In genomic region chr15:72220678-72221077, GRCh38 we compare ENCODE assay signal across 17 cellular contexts. TPM values are rescaled to one million over a fixed set of nuclear protein-coding genes. Genes with fewer than 3 reads are reported as not detected.
DNase-seq lines count a peak whose midpoint lies in the region; ATAC-seq, FAIRE-seq and TF ChIP-seq lines count a peak whose summit lies in the region.
"Had no signal": no experiment of that assay in that cellular context is flagged by ENCODE, and none has a peak within 500 bp of the region (broad histone marks: within the 10 kb centered on the region; RNA-seq: fewer than 3 reads in every experiment).

No MANE protein-coding gene starts in this region.

- TF ChIP-seq CTCF in heart right ventricle (IDR thresholded peaks at IDR 0.05) (no peak), heart left ventricle (IDR thresholded peaks at IDR 0.05) (no peak), keratinocyte (optimal IDR thresholded peaks at IDR 0.05 in 1 of 3, IDR thresholded peaks at IDR 0.05 in 1 of 3, conservative IDR thresholded peaks at IDR 0.05 in 1 of 3; ENCODE audit: extremely low read depth in 1 of 3, insufficient read depth in 2 of 3, low read length in 3 of 3) (no peak), suprapubic skin (IDR thresholded peaks at IDR 0.05) (no peak), stomach (IDR thresholded peaks at IDR 0.05) (no peak)

- peaks cover 11 to 72% (median 48%) of the 10 kb centered on the region in 9 donors for H3K4me1 ChIP-seq in heart right ventricle
- peaks cover 0 to 63% (median 44%) of the 10 kb centered on the region in 12 donors for H3K4me1 ChIP-seq in heart left ventricle
- peaks cover 40% of the 10 kb centered on the region for H3K4me1 ChIP-seq in keratinocyte (ENCODE audit: control insufficient read depth, extremely low read depth, insufficient read depth, low read length)
- H3K4me1 ChIP-seq in suprapubic skin: peaks cover 47% of the 10 kb centered on the region
- H3K4me1 ChIP-seq in stomach: peaks cover 14 to 61% (median 27%) of the 10 kb centered on the region in 4 donors

- H3K27ac ChIP-seq in heart right ventricle (peak overlapping the region in 6 of 10 donors; percentile 6 to 45 (median 17)), heart left ventricle (peak overlapping the region in 6 of 12 donors; percentile 10 to 65 (median 14)), SK-N-MC (no peak overlapping the region), keratinocyte (ENCODE audit: control insufficient read depth, insufficient read depth, low read length) (peak overlapping the region; percentile 25), suprapubic skin (peak overlapping the region; percentile 14), caudate nucleus (ENCODE audit: low read depth, low read length) (no peak overlapping the region), stomach (no peak overlapping the region)
- H3K27ac ChIP-seq: ascending aorta, left ventricle myocardium inferior, ovary had no signal

- TF ChIP-seq POLR2A in heart left ventricle (IDR thresholded peaks at IDR 0.05) (no peak), suprapubic skin (IDR thresholded peaks at IDR 0.05) (no peak), stomach (IDR thresholded peaks at IDR 0.05) (no peak)

- intact Hi-C loops in heart right ventricle (cut with DNase I): no loop called here
- intact Hi-C loops in heart left ventricle (cut with DNase I): no loop called here
- intact Hi-C loops in stomach (cut with DNase I; ENCODE audit: low total_unique reads): no loop called here

- H3K4me2 ChIP-seq in keratinocyte (ENCODE audit: control insufficient read depth, extremely low read depth, insufficient read depth, low read depth, low read length): no peak overlapping the region

- TF ChIP-seq EP300 in suprapubic skin (IDR thresholded peaks at IDR 0.05): no peak
- no peak for TF ChIP-seq EP300 in stomach (IDR thresholded peaks at IDR 0.05)

- H3K79me2 ChIP-seq in keratinocyte (ENCODE audit: control insufficient read depth, insufficient read depth, low read length): peaks cover 90% of the 10 kb centered on the region

- H3K36me3 ChIP-seq in heart right ventricle (peaks cover 0 to 99% (median 32%) of the 10 kb centered on the region in 9 donors), heart left ventricle (peaks cover 0 to 74% (median 44%) of the 10 kb centered on the region in 9 donors), SK-N-MC (ENCODE audit: insufficient read depth, low read length) (peaks cover 82% of the 10 kb centered on the region), keratinocyte (ENCODE audit: control insufficient read depth in 2 of 2, extremely low read depth in 1 of 2, insufficient read depth in 2 of 2, low read length in 2 of 2) (peaks cover 43 to 73% of the 10 kb centered on the region in 2 experiments), suprapubic skin (peaks cover 37% of the 10 kb centered on the region), stomach (peaks cover 30 to 68% (median 54%) of the 10 kb centered on the region in 4 donors)
- H3K36me3 ChIP-seq: ovary had no signal

- dilution Hi-C loops in keratinocyte (cut with MboI; ENCODE audit: extremely low pct_ligation_motif_present, low sequenced_read_pairs): no loop called here

- H3K27me3 ChIP-seq in heart right ventricle (no peaks in the 10 kb centered on the region), heart left ventricle (no peaks in the 10 kb centered on the region), keratinocyte (ENCODE audit: control insufficient read depth, extremely low read depth, insufficient read depth, low read length) (no peaks in the 10 kb centered on the region), suprapubic skin (no peaks in the 10 kb centered on the region), stomach (no peaks in the 10 kb centered on the region)
- H3K27me3 ChIP-seq: ascending aorta, ovary had no signal

- ATAC-seq in heart right ventricle (peak in 3 of 8 donors; percentile 22 to 38 (median 28)), heart left ventricle (no peak)

- H3K4me3 ChIP-seq in heart right ventricle (no peak overlapping the region), heart left ventricle (no peak overlapping the region), SK-N-MC (no peak overlapping the region), keratinocyte (ENCODE audit: control insufficient read depth in 2 of 3, extremely low read depth in 1 of 3, insufficient read depth in 2 of 3, low read depth in 1 of 3, low read length in 3 of 3) (no peak overlapping the region), suprapubic skin (no peak overlapping the region), stomach (no peak overlapping the region)
- H3K4me3 ChIP-seq: ascending aorta, left ventricle myocardium inferior, ovary had no signal

- no peaks in the 10 kb centered on the region for H3K9me3 ChIP-seq in heart right ventricle
- no peaks in the 10 kb centered on the region for H3K9me3 ChIP-seq in heart left ventricle
- H3K9me3 ChIP-seq in SK-N-MC (ENCODE audit: low read depth, low read length): no peaks in the 10 kb centered on the region
- no peaks in the 10 kb centered on the region for H3K9me3 ChIP-seq in keratinocyte (ENCODE audit: control insufficient read depth, low read depth, low read length)
- H3K9me3 ChIP-seq in suprapubic skin: no peaks in the 10 kb centered on the region
- H3K9me3 ChIP-seq in stomach: no peaks in the 10 kb centered on the region
- H3K9me3 ChIP-seq: ascending aorta, left ventricle myocardium inferior, ovary had no signal

- no peak overlapping the region for H2AFZ ChIP-seq in keratinocyte (ENCODE audit: control insufficient read depth, low read length)

- no peaks in the 10 kb centered on the region for H3K9me1 ChIP-seq in keratinocyte (ENCODE audit: control insufficient read depth, extremely low read depth, insufficient read depth, low read length)

- FAIRE-seq in keratinocyte (lab: Jason Lieb, UNC): no peak
- FAIRE-seq in urothelium cell line (lab: Jason Lieb, UNC): no peak
- FAIRE-seq: G401.6 had no signal

- no peak for DNase-seq in heart right ventricle
- DNase-seq in heart left ventricle: no peak
- DNase-seq in SK-N-MC (ENCODE audit: low read depth, low spot score): no peak
- no peak for DNase-seq in keratinocyte (ENCODE audit: low read depth, low spot score)
- no peak for DNase-seq in suprapubic skin (ENCODE audit: low spot score in 2 of 2)
- no peak for DNase-seq in caudate nucleus (lab: John Stamatoyannopoulos, UW)
- DNase-seq in urothelium cell line (ENCODE audit: low spot score): no peak
- DNase-seq in stomach: no peak
- DNase-seq: activated CD8-positive, alpha-beta memory T cell treated with anti-CD3 and anti-CD28 coated beads, Interleukin-2, amount 50 U/mL, for 4 hours; effector CD8-positive, alpha-beta T cell; glutamatergic neuron; HCEC 1CT; left ventricle myocardium inferior; ovary had no signal

- 27 to 51% methylated on average over 1 of the region's 1 CpG for WGBS in heart right ventricle, 2 donors
- WGBS in heart left ventricle, 4 donors: 38 to 60% (median 49%) methylated on average over 1 of the region's 1 CpG
- 78% methylated on average over 1 of the region's 1 CpG for WGBS in suprapubic skin
- WGBS in stomach, 5 donors: 39 to 72% (median 62%) methylated on average over 1 of the region's 1 CpG

- peaks cover 58% of the 10 kb centered on the region for H4K20me1 ChIP-seq in keratinocyte (ENCODE audit: control insufficient read depth, extremely low read depth, insufficient read depth, low read length)

- H3K9ac ChIP-seq in SK-N-MC (ENCODE audit: insufficient read length) (peak overlapping the region; percentile 38), keratinocyte (ENCODE audit: control insufficient read depth, extremely low read depth, insufficient read depth, low read length) (no peak overlapping the region)

RNA-seq across cellular contexts. Expression of gene PKM, which starts 10.3 kb away (rescaled TPM):
- total RNA-seq in heart right ventricle: 1,000 to 10,000 TPM in 6 of 10 donors, 100 to 1,000 TPM in 4; 851 to 1,508 (median 1,153) TPM
- polyA plus RNA-seq in heart right ventricle: 100 to 1,000 TPM; 549 to 755 TPM
- 1,000 to 10,000 TPM in 4 of 9 donors, 100 to 1,000 TPM in 5; 648 to 1,279 (median 923) TPM for total RNA-seq in heart left ventricle
- 100 to 1,000 TPM; 602 to 887 TPM for polyA plus RNA-seq in heart left ventricle
- 3,138 to 3,414 TPM (median 3,352 TPM) in 3 replicates for polyA plus RNA-seq in keratinocyte
- polyA plus RNA-seq in keratinocyte (2011; ENCODE audit: low read depth): 1,668 TPM
- 2,535 and 3,357 TPM in 2 replicates for polyA plus RNA-seq in keratinocyte (2011; cell fraction: cytosol; rRNA removed)
- 3,051 and 3,212 TPM in 2 replicates for polyA plus RNA-seq in keratinocyte (2011; cell fraction: nucleus; rRNA removed)
- 1,288 and 3,147 TPM in 2 replicates for polyA plus RNA-seq in keratinocyte (2012; ENCODE audit: low replicate concordance)
- polyA minus RNA-seq in keratinocyte: 3,399 to 4,327 TPM (median 3,658 TPM) in 3 replicates
- 3,179 TPM for polyA minus RNA-seq in keratinocyte (2011; cell fraction: cytosol; rRNA and poly(A)+ RNA removed)
- polyA minus RNA-seq in keratinocyte (2011; cell fraction: nucleus; rRNA and poly(A)+ RNA removed): 1,903 and 2,240 TPM in 2 replicates
- 100 to 1,000 TPM; 294 to 522 (median 411) TPM for total RNA-seq in suprapubic skin
- 100 to 1,000 TPM in 4 of 5 donors, 10 to 100 TPM in 1; 79.9 to 452 (median 274) TPM for total RNA-seq in stomach
- 100 to 1,000 TPM; 150 to 332 (median 271) TPM for polyA plus RNA-seq in stomach

RNA-seq across cellular contexts. Expression of gene GRAMD2A, which starts 23.1 kb away (rescaled TPM):
- total RNA-seq in heart right ventricle (under 1 TPM in 1 of 10 donors, not detected in 9; 0.20 TPM), heart left ventricle (under 1 TPM in 1 of 9 donors, not detected in 8; 0.45 TPM), suprapubic skin (10 to 100 TPM in 2 of 4 donors, 1 to 10 TPM in 2; 3.6 to 13.1 (median 9.0) TPM), stomach (under 1 TPM in 2 of 5 donors, not detected in 3; 0.29 to 0.92 TPM)
- polyA plus RNA-seq in heart right ventricle (under 1 TPM in 1 of 2 donors, not detected in 1; 0.06 TPM), heart left ventricle (under 1 TPM in 1 of 2 donors, not detected in 1; 0.03 TPM), keratinocyte (2.5 to 7.8 TPM (median 5.7 TPM) in 3 replicates), stomach (under 1 TPM in 2 of 3 donors, not detected in 1; 0.37 to 0.80 TPM)
- polyA plus RNA-seq in keratinocyte (2011; ENCODE audit: low read depth): 2.1 TPM
- 4.8 and 5.3 TPM in 2 replicates for polyA plus RNA-seq in keratinocyte (2011; cell fraction: cytosol; rRNA removed)
- polyA plus RNA-seq in keratinocyte (2011; cell fraction: nucleus; rRNA removed): 10.8 and 11.8 TPM in 2 replicates
- polyA plus RNA-seq in keratinocyte (2012; ENCODE audit: low replicate concordance): 1.9 and 5.2 TPM in 2 replicates
- polyA minus RNA-seq in keratinocyte: 2.4 to 11.3 TPM (median 6.0 TPM) in 3 replicates
- polyA minus RNA-seq in keratinocyte (2011; cell fraction: cytosol; rRNA and poly(A)+ RNA removed): 3.3 TPM
- 3.3 and 9.9 TPM in 2 replicates for polyA minus RNA-seq in keratinocyte (2011; cell fraction: nucleus; rRNA and poly(A)+ RNA removed)
- total RNA-seq: ascending aorta, HT1080, left ventricle myocardium inferior had no signal

RNA-seq across cellular contexts. Expression of gene PARP6, which starts 51.7 kb away (rescaled TPM):
- 10 to 100 TPM; 28.2 to 53.5 (median 37.6) TPM for total RNA-seq in heart right ventricle
- 100 to 1,000 TPM in 1 of 2 donors, 10 to 100 TPM in 1; 28.5 to 113 TPM for polyA plus RNA-seq in heart right ventricle
- 10 to 100 TPM; 25.6 to 50.3 (median 34.5) TPM for total RNA-seq in heart left ventricle
- 10 to 100 TPM; 28.3 to 52.5 TPM for polyA plus RNA-seq in heart left ventricle
- polyA plus RNA-seq in keratinocyte: 36.8 to 55.4 TPM (median 51.0 TPM) in 3 replicates
- 19.4 TPM for polyA plus RNA-seq in keratinocyte (2011; ENCODE audit: low read depth)
- polyA plus RNA-seq in keratinocyte (2011; cell fraction: cytosol; rRNA removed): 36.0 and 39.2 TPM in 2 replicates
- 150 and 170 TPM in 2 replicates for polyA plus RNA-seq in keratinocyte (2011; cell fraction: nucleus; rRNA removed)
- polyA plus RNA-seq in keratinocyte (2012; ENCODE audit: low replicate concordance): 24.1 and 47.9 TPM in 2 replicates
- 39.9 to 51.6 TPM (median 42.5 TPM) in 3 replicates for polyA minus RNA-seq in keratinocyte
- polyA minus RNA-seq in keratinocyte (2011; cell fraction: cytosol; rRNA and poly(A)+ RNA removed): 15.7 TPM
- 16.6 and 29.8 TPM in 2 replicates for polyA minus RNA-seq in keratinocyte (2011; cell fraction: nucleus; rRNA and poly(A)+ RNA removed)
- total RNA-seq in suprapubic skin: 100 to 1,000 TPM in 1 of 4 donors, 10 to 100 TPM in 3; 63.6 to 102 (median 70.6) TPM
- 100 to 1,000 TPM in 1 of 5 donors, 10 to 100 TPM in 4; 29.6 to 101 (median 58.4) TPM for total RNA-seq in stomach
- 10 to 100 TPM; 60.5 to 73.4 (median 66.7) TPM for polyA plus RNA-seq in stomach

Comparison
In these comparisons a context has a peak if more than half of its experiments do, and no peak if none do; other contexts are left out.
1. H3K27ac ChIP-seq: peak in heart right ventricle (6 of 10), keratinocyte (single experiment) and suprapubic skin (single experiment); none in SK-N-MC (single experiment), caudate nucleus (single experiment) and stomach (0 of 5).